Comparison of ENCODE assay signal across 36 cellular contexts in genomic region chr12:11238275-11238674, GRCh38. TPM values are rescaled to one million over a fixed set of nuclear protein-coding genes. Genes with fewer than 3 reads are reported as not detected.
"Had no signal": no experiment of that assay in that cellular context is flagged by ENCODE, and none has a peak within 500 bp of the region (broad histone marks: within the 10 kb centered on the region; RNA-seq: fewer than 3 reads in every experiment).

No MANE protein-coding gene starts in this region.

- H3K9me3 ChIP-seq: adrenal gland, ascending aorta had no signal

- H3K36me3 Mint-ChIP-seq: activated CD8-positive, alpha-beta memory T cell treated with anti-CD3 and anti-CD28 coated beads, Interleukin-2, amount 10 ng/mL, durations not matched to agents 7 days and 5 days; activated naive CD4-positive, alpha-beta T cell treated with anti-CD3 and anti-CD28 coated beads, Interleukin-2, amount 50 U/mL, for 72 hours; brain had no signal

- H3K9me3 Mint-ChIP-seq: activated CD4-positive, alpha-beta memory T cell treated with anti-CD3 and anti-CD28 coated beads, Interleukin-2, amount 10 ng/mL, durations not matched to agents 7 days and 5 days; activated naive CD4-positive, alpha-beta T cell treated with anti-CD3 and anti-CD28 coated beads for 36 hours; activated naive CD4-positive, alpha-beta T cell treated with anti-CD3 and anti-CD28 coated beads, Interleukin-2, amount 50 U/mL, for 72 hours; brain; T-helper 1 cell treated with Interleukin-12 subunit alpha and Interleukin-12 subunit beta and Interleukin-4 antibody, amounts not matched to agents 30 μg/mL and 1 μg/mL, for 36 hours; T-helper 2 cell treated with Interferon-gamma antibody and Interleukin-4, amounts not matched to agents 5 μg/mL and 100 μg/mL, for 36 hours had no signal

- H3K4me1 ChIP-seq: adrenal gland, ascending aorta had no signal

- H3K4me1 Mint-ChIP-seq: activated CD4-positive, alpha-beta memory T cell treated with anti-CD3 and anti-CD28 coated beads, Interleukin-2, amount 10 ng/mL, durations not matched to agents 7 days and 5 days; activated CD4-positive, alpha-beta T cell treated with anti-CD3 and anti-CD28 coated beads for 36 hours; activated CD4-positive, alpha-beta T cell treated with anti-CD3 and anti-CD28 coated beads, Interleukin-2, amount 10 ng/mL, durations not matched to agents 7 days and 5 days; activated CD8-positive, alpha-beta memory T cell treated with anti-CD3 and anti-CD28 coated beads, Interleukin-2, amount 10 ng/mL, durations not matched to agents 7 days and 5 days; activated naive CD8-positive, alpha-beta T cell treated with anti-CD3 and anti-CD28 coated beads for 36 hours; brain had no signal

- DNase-seq: activated CD4-positive, alpha-beta memory T cell treated with anti-CD3 and anti-CD28 coated beads, Interleukin-2, amount 10 ng/mL, durations not matched to agents 7 days and 5 days; activated CD4-positive, alpha-beta T cell treated with anti-CD3 and anti-CD28 coated beads for 1 hour; activated CD4-positive, alpha-beta T cell treated with anti-CD3 and anti-CD28 coated beads for 36 hours; activated CD4-positive, alpha-beta T cell treated with anti-CD3 and anti-CD28 coated beads for 48 hours; activated CD4-positive, alpha-beta T cell treated with anti-CD3 and anti-CD28 coated beads, Interleukin-2, amount 10 ng/mL, durations not matched to agents 7 days and 5 days; activated CD4-positive, alpha-beta T cell treated with anti-CD3 and anti-CD28 coated beads, Interleukin-2, amount 50 U/mL, for 48 hours; activated CD4-positive, CD25-positive, alpha-beta regulatory T cell; activated CD8-positive, alpha-beta memory T cell treated with anti-CD3 and anti-CD28 coated beads for 24 hours; activated CD8-positive, alpha-beta memory T cell treated with anti-CD3 and anti-CD28 coated beads, Interleukin-2, amount 10 ng/mL, durations not matched to agents 7 days and 5 days; activated CD8-positive, alpha-beta memory T cell treated with anti-CD3 and anti-CD28 coated beads, Interleukin-2, amount 50 U/mL, for 48 hours; activated CD8-positive, alpha-beta T cell treated with anti-CD3 and anti-CD28 coated beads, Interleukin-2, amount 10 ng/mL, durations not matched to agents 7 days and 5 days; activated effector memory CD4-positive, alpha-beta T cell treated with anti-CD3 and anti-CD28 coated beads, Interleukin-2, amount 50 U/mL, for 16 hours; activated gamma-delta T cell treated with Interleukin-2 at 50 U/mL for 16 hours; activated naive CD4-positive, alpha-beta T cell; activated naive CD4-positive, alpha-beta T cell treated with anti-CD3 and anti-CD28 coated beads for 36 hours; activated naive CD4-positive, alpha-beta T cell treated with anti-CD3 and anti-CD28 coated beads, Interleukin-2, amount 50 U/mL, for 16 hours; activated naive CD8-positive, alpha-beta T cell treated with anti-CD3 and anti-CD28 coated beads for 36 hours; activated T-cell treated with anti-CD3 and anti-CD28 coated beads, Interleukin-2, amount 50 U/mL, for 24 hours; activated T-cell treated with anti-CD3 and anti-CD28 coated beads, Interleukin-2, amount 50 U/mL, for 48 hours; adrenal gland; amniotic stem cell; caudate nucleus; SW 1271; T-helper 1 cell; T-helper 2 cell; T-helper 9 cell had no signal

- H3K4me3 ChIP-seq: adrenal gland, ascending aorta, cardiac muscle cell had no signal

- H3K27ac Mint-ChIP-seq: activated CD4-positive, alpha-beta memory T cell treated with anti-CD3 and anti-CD28 coated beads, Interleukin-2, amount 10 ng/mL, durations not matched to agents 7 days and 5 days; activated CD4-positive, alpha-beta T cell treated with anti-CD3 and anti-CD28 coated beads for 36 hours; activated CD4-positive, alpha-beta T cell treated with anti-CD3 and anti-CD28 coated beads, Interleukin-2, amount 10 ng/mL, durations not matched to agents 7 days and 5 days; activated CD8-positive, alpha-beta memory T cell treated with anti-CD3 and anti-CD28 coated beads, Interleukin-2, amount 10 ng/mL, durations not matched to agents 7 days and 5 days; activated CD8-positive, alpha-beta T cell treated with anti-CD3 and anti-CD28 coated beads, Interleukin-2, amount 10 ng/mL, durations not matched to agents 7 days and 5 days; activated naive CD4-positive, alpha-beta T cell treated with anti-CD3 and anti-CD28 coated beads for 36 hours; activated naive CD4-positive, alpha-beta T cell treated with anti-CD3 and anti-CD28 coated beads, Interleukin-2, amount 50 U/mL, for 72 hours; activated naive CD8-positive, alpha-beta T cell treated with anti-CD3 and anti-CD28 coated beads for 36 hours; activated T-cell treated with anti-CD3 and anti-CD28 coated beads, Interleukin-2, amount 50 U/mL, for 24 hours; brain; T-helper 1 cell treated with Interleukin-12 subunit alpha and Interleukin-12 subunit beta and Interleukin-4 antibody, amounts not matched to agents 30 μg/mL and 1 μg/mL, for 36 hours; T-helper 2 cell treated with Interferon-gamma antibody and Interleukin-4, amounts not matched to agents 5 μg/mL and 100 μg/mL, for 36 hours had no signal

- ATAC-seq: activated CD4-positive, alpha-beta T cell treated with anti-CD3 and anti-CD28 coated beads for 36 hours; activated CD4-positive, CD25-positive, alpha-beta regulatory T cell treated with anti-CD3 and anti-CD28 coated beads, Interleukin-2, amount 50 U/mL, for 24 hours; activated CD8-positive, alpha-beta memory T cell treated with anti-CD3 and anti-CD28 coated beads, Interleukin-2, amount 10 ng/mL, durations not matched to agents 7 days and 5 days; activated CD8-positive, alpha-beta T cell treated with anti-CD3 and anti-CD28 coated beads, Interleukin-2, amount 10 ng/mL, durations not matched to agents 7 days and 5 days; activated naive CD4-positive, alpha-beta T cell treated with anti-CD3 and anti-CD28 coated beads, Interleukin-2, amount 50 U/mL, for 72 hours had no signal

- H3K4me3 Mint-ChIP-seq: activated CD4-positive, alpha-beta memory T cell treated with anti-CD3 and anti-CD28 coated beads, Interleukin-2, amount 10 ng/mL, durations not matched to agents 7 days and 5 days; activated CD4-positive, alpha-beta T cell treated with anti-CD3 and anti-CD28 coated beads for 36 hours; activated CD4-positive, alpha-beta T cell treated with anti-CD3 and anti-CD28 coated beads, Interleukin-2, amount 10 ng/mL, durations not matched to agents 7 days and 5 days; activated CD8-positive, alpha-beta memory T cell treated with anti-CD3 and anti-CD28 coated beads, Interleukin-2, amount 10 ng/mL, durations not matched to agents 7 days and 5 days; activated CD8-positive, alpha-beta T cell treated with anti-CD3 and anti-CD28 coated beads, Interleukin-2, amount 10 ng/mL, durations not matched to agents 7 days and 5 days; activated naive CD4-positive, alpha-beta T cell treated with anti-CD3 and anti-CD28 coated beads for 36 hours; activated naive CD8-positive, alpha-beta T cell treated with anti-CD3 and anti-CD28 coated beads for 36 hours; activated T-cell treated with anti-CD3 and anti-CD28 coated beads, Interleukin-2, amount 50 U/mL, for 24 hours; brain; T-helper 1 cell treated with Interleukin-12 subunit alpha and Interleukin-12 subunit beta and Interleukin-4 antibody, amounts not matched to agents 30 μg/mL and 1 μg/mL, for 36 hours; T-helper 2 cell treated with Interferon-gamma antibody and Interleukin-4, amounts not matched to agents 5 μg/mL and 100 μg/mL, for 36 hours had no signal

- H3K27me3 ChIP-seq: adrenal gland, ascending aorta, cardiac muscle cell had no signal

- H3K27me3 Mint-ChIP-seq: activated CD4-positive, alpha-beta T cell treated with anti-CD3 and anti-CD28 coated beads for 36 hours; activated CD4-positive, alpha-beta T cell treated with anti-CD3 and anti-CD28 coated beads, Interleukin-2, amount 10 ng/mL, durations not matched to agents 7 days and 5 days; activated CD8-positive, alpha-beta memory T cell treated with anti-CD3 and anti-CD28 coated beads, Interleukin-2, amount 10 ng/mL, durations not matched to agents 7 days and 5 days; activated naive CD8-positive, alpha-beta T cell treated with anti-CD3 and anti-CD28 coated beads for 36 hours; activated T-cell treated with anti-CD3 and anti-CD28 coated beads, Interleukin-2, amount 50 U/mL, for 24 hours; brain had no signal

- H3K36me3 ChIP-seq: adrenal gland, ascending aorta, cardiac muscle cell had no signal

- H3K27ac ChIP-seq: adrenal gland, ascending aorta, cardiac muscle cell, VCaP had no signal

RNA-seq across cellular contexts. Expression of gene PRB3, which starts 31.2 kb away (rescaled TPM):
- total RNA-seq: activated CD4-positive, alpha-beta memory T cell treated with anti-CD3 and anti-CD28 coated beads, Interleukin-2, amount 10 ng/mL, durations not matched to agents 7 days and 5 days; activated CD4-positive, alpha-beta T cell treated with anti-CD3 and anti-CD28 coated beads for 36 hours; activated CD4-positive, alpha-beta T cell treated with anti-CD3 and anti-CD28 coated beads, Interleukin-2, amount 10 ng/mL, durations not matched to agents 7 days and 5 days; activated CD8-positive, alpha-beta memory T cell treated with anti-CD3 and anti-CD28 coated beads, Interleukin-2, amount 10 ng/mL, durations not matched to agents 7 days and 5 days; activated CD8-positive, alpha-beta T cell treated with anti-CD3 and anti-CD28 coated beads, Interleukin-2, amount 10 ng/mL, durations not matched to agents 7 days and 5 days; activated naive CD4-positive, alpha-beta T cell treated with anti-CD3 and anti-CD28 coated beads for 36 hours; activated naive CD4-positive, alpha-beta T cell treated with anti-CD3 and anti-CD28 coated beads, Interleukin-2, amount 50 U/mL, for 72 hours; activated naive CD8-positive, alpha-beta T cell treated with anti-CD3 and anti-CD28 coated beads for 36 hours; adrenal gland; ascending aorta; bronchial epithelial cell; cardiac muscle cell; cerebellum had no signal
- polyA plus RNA-seq: adrenal gland had no signal

RNA-seq across cellular contexts. Expression of gene TAS2R42, which starts 51.5 kb away (rescaled TPM):
- total RNA-seq: activated CD4-positive, alpha-beta memory T cell treated with anti-CD3 and anti-CD28 coated beads, Interleukin-2, amount 10 ng/mL, durations not matched to agents 7 days and 5 days; activated CD4-positive, alpha-beta T cell treated with anti-CD3 and anti-CD28 coated beads for 36 hours; activated CD4-positive, alpha-beta T cell treated with anti-CD3 and anti-CD28 coated beads, Interleukin-2, amount 10 ng/mL, durations not matched to agents 7 days and 5 days; activated CD8-positive, alpha-beta memory T cell treated with anti-CD3 and anti-CD28 coated beads, Interleukin-2, amount 10 ng/mL, durations not matched to agents 7 days and 5 days; activated CD8-positive, alpha-beta T cell treated with anti-CD3 and anti-CD28 coated beads, Interleukin-2, amount 10 ng/mL, durations not matched to agents 7 days and 5 days; activated naive CD4-positive, alpha-beta T cell treated with anti-CD3 and anti-CD28 coated beads for 36 hours; activated naive CD4-positive, alpha-beta T cell treated with anti-CD3 and anti-CD28 coated beads, Interleukin-2, amount 50 U/mL, for 72 hours; activated naive CD8-positive, alpha-beta T cell treated with anti-CD3 and anti-CD28 coated beads for 36 hours; adrenal gland; ascending aorta; bronchial epithelial cell; cardiac muscle cell; cerebellum had no signal
- polyA plus RNA-seq: adrenal gland, cardiac muscle cell had no signal
